In the genomic region with DNA sequence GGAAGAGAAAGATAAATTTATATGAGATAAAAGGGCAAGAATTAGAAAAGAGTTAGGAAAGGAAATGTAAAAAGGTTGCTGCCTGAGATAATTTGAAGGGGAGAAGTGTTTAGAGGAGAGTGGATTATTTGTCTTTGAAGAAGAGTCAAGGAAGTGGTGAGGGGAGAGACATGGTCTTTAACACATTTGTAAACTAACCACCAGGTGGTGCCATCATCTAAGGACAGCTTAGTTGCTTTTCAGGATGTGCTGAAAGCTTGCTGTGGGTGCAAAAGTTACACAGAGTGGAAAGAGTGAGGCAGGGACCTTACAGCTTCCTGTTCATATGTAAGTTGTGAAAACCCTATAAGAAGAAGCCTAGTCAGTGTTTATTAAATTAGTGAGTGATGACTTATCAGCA, we compare ENCODE assay signal across 10 cellular contexts.
DNase-seq lines count a peak whose midpoint lies in the region; ATAC-seq and TF ChIP-seq lines count a peak whose summit lies in the region.
"Had no signal": no experiment of that assay in that cellular context is flagged by ENCODE, and none has a peak within 500 bp of the region (broad histone marks: within the 10 kb centered on the region; RNA-seq: fewer than 3 reads in every experiment).

No MANE protein-coding gene starts in this region.

- no peaks in the 10 kb centered on the region for H3K27me3 Mint-ChIP-seq in glutamatergic neuron (ENCODE audit: unreplicated experiment)
- peaks cover 2% of the 10 kb centered on the region for H3K27me3 Mint-ChIP-seq in CD8-positive, alpha-beta T cell (ENCODE audit: low read depth)

- H3K27ac ChIP-seq in CD8-positive, alpha-beta T cell (ENCODE audit: low read depth, low read length): no peak overlapping the region
- H3K27ac ChIP-seq: pancreas had no signal

- peaks cover 2% of the 10 kb centered on the region for H3K4me1 Mint-ChIP-seq in glutamatergic neuron (ENCODE audit: low read depth, unreplicated experiment)
- H3K4me1 Mint-ChIP-seq in CD8-positive, alpha-beta T cell (ENCODE audit: low read depth): no peaks in the 10 kb centered on the region

- no peak overlapping the region for H3K4me3 ChIP-seq in NT2/D1 (ENCODE audit: insufficient read length, low read depth)
- H3K4me3 ChIP-seq in CD8-positive, alpha-beta T cell (ENCODE audit: low read depth, low read length): no peak overlapping the region
- H3K4me3 ChIP-seq: pancreas had no signal

- no peaks in the 10 kb centered on the region for H3K27me3 ChIP-seq in NT2/D1 (ENCODE audit: insufficient read depth, insufficient read length)
- H3K27me3 ChIP-seq in CD8-positive, alpha-beta T cell (ENCODE audit: insufficient read depth, low read length): no peaks in the 10 kb centered on the region
- H3K27me3 ChIP-seq: pancreas had no signal

- no peaks in the 10 kb centered on the region for H3K36me3 Mint-ChIP-seq in glutamatergic neuron (ENCODE audit: unreplicated experiment)
- H3K36me3 Mint-ChIP-seq in CD8-positive, alpha-beta T cell: no peaks in the 10 kb centered on the region

- H3K9ac ChIP-seq in NT2/D1 (ENCODE audit: insufficient read length, low read depth): no peak overlapping the region

- peak; percentile 71 for TF ChIP-seq CTCF in glutamatergic neuron (IDR thresholded peaks at IDR 0.05; ENCODE audit: partially characterized antibody, unreplicated experiment)
- no peak for TF ChIP-seq CTCF in CD8-positive, alpha-beta T cell (IDR thresholded peaks at IDR 0.05)

- CTCF ChIA-PET in HEK293T (lab: Yijun Ruan, JAX): no interaction called here
- CTCF ChIA-PET in CD8-positive, alpha-beta T cell (lab: Charles Lee): no interaction called here

- H3K27ac Mint-ChIP-seq in glutamatergic neuron (ENCODE audit: unreplicated experiment): no peak overlapping the region
- no peak overlapping the region for H3K27ac Mint-ChIP-seq in CD8-positive, alpha-beta T cell

- ATAC-seq in HG03457 (IDR thresholded peaks at IDR 0.05; ENCODE audit: unreplicated experiment) (no peak), GM18519 (IDR thresholded peaks at IDR 0.05; ENCODE audit: low FRiP score, unreplicated experiment) (no peak), left ventricle myocardium superior (no peak)
- no peak for ATAC-seq in CD8-positive, alpha-beta T cell
- ATAC-seq: pancreas had no signal

- intact Hi-C loops in CD8-positive, alpha-beta T cell (cut with DNase I, micrococcal nuclease): no loop called here
- intact Hi-C loops in left ventricle myocardium superior (cut with micrococcal nuclease): no loop called here

- POLR2A ChIA-PET in HEK293T (lab: Yijun Ruan, JAX): no interaction called here
- POLR2A ChIA-PET in CD8-positive, alpha-beta T cell (lab: Charles Lee): no interaction called here

- H3K36me3 ChIP-seq in NT2/D1 (ENCODE audit: insufficient read depth, insufficient read length, low read length): no peaks in the 10 kb centered on the region
- no peaks in the 10 kb centered on the region for H3K36me3 ChIP-seq in CD8-positive, alpha-beta T cell (ENCODE audit: insufficient read depth, low read length)
- H3K36me3 ChIP-seq: pancreas had no signal

- H3K4me1 ChIP-seq in NT2/D1 (ENCODE audit: insufficient read depth, insufficient read length): no peaks in the 10 kb centered on the region
- H3K4me1 ChIP-seq in CD8-positive, alpha-beta T cell (ENCODE audit: insufficient read depth, low read length): no peaks in the 10 kb centered on the region
- H3K4me1 ChIP-seq: pancreas had no signal

- 0 out of 2 replicates have a peak, but pooled peaks cover 4% of the 10 kb centered on the region for H3K9me3 ChIP-seq in NT2/D1 (ENCODE audit: insufficient read depth, low read length)
- H3K9me3 ChIP-seq in CD8-positive, alpha-beta T cell (ENCODE audit: low read length): no peaks in the 10 kb centered on the region
- H3K9me3 ChIP-seq: pancreas had no signal

- no peak overlapping the region for H3K4me3 Mint-ChIP-seq in glutamatergic neuron (ENCODE audit: unreplicated experiment)
- no peak overlapping the region for H3K4me3 Mint-ChIP-seq in CD8-positive, alpha-beta T cell

- H3K9me3 Mint-ChIP-seq in glutamatergic neuron (ENCODE audit: unreplicated experiment): peaks cover 2% of the 10 kb centered on the region
- peaks cover 14% of the 10 kb centered on the region for H3K9me3 Mint-ChIP-seq in CD8-positive, alpha-beta T cell

- DNase-seq in Daoy (ENCODE audit: low read depth) (peak; percentile 2), HEK293T (ENCODE audit: extremely low spot score) (peak; percentile 12), NT2/D1 (ENCODE audit: low read depth, low spot score) (peak; percentile 70), glutamatergic neuron (no peak), left ventricle myocardium superior (no peak)
- DNase-seq in CD8-positive, alpha-beta T cell: no peak
- DNase-seq: cortex of kidney, pancreas had no signal

TF ChIP-seq in HEK293T, 16 proteins besides CTCF, POLR2A, EP300 and RAD21:
- TF ChIP-seq ZNF384 (IDR thresholded peaks at IDR 0.05) (no peak), HDGF (IDR thresholded peaks at IDR 0.05; ENCODE audit: borderline replicate concordance) (no peak)

Comparison
In these comparisons a context has a peak if more than half of its experiments do, and no peak if none do; other contexts are left out.
1. DNase-seq: peak in Daoy (single experiment), HEK293T (single experiment) and NT2/D1 (single experiment); none in glutamatergic neuron (single experiment), CD8-positive, alpha-beta T cell (0 of 7) and left ventricle myocardium superior (single experiment).